ENCODE assay signal across 8 cellular contexts in genomic region chr22:37197451-37198289, GRCh38. TPM values are rescaled to one million over a fixed set of nuclear protein-coding genes. Genes with fewer than 3 reads are reported as not detected.
DNase-seq lines count a peak whose midpoint lies in the region; ATAC-seq and TF ChIP-seq lines count a peak whose summit lies in the region.

No MANE protein-coding gene starts in this region.

- CTCF ChIA-PET in PC-3 (lab: Charles Lee): interaction anchor here (0.6 to 0.7 kb wide), 3 partner anchors 57 to 342 kb away, joined by 3 read pairs; no protein-coding TSS in a partner anchor

- peak overlapping the region; percentile 95 for H3K9ac ChIP-seq in PC-3 (ENCODE audit: low read length)

- H3K4me2 ChIP-seq in PC-3 (ENCODE audit: low read length): peak overlapping the region; percentile 94

- H2AFZ ChIP-seq in PC-3 (ENCODE audit: low read length): no peak overlapping the region

- H3K4me3 ChIP-seq in GM12865 (ENCODE audit: low read depth, low read length): peak overlapping the region; percentile 82
- H3K4me3 ChIP-seq in PC-3 (ENCODE audit: low read length): peak overlapping the region; percentile 69; the same call in 1 of the 2 replicates
- peak overlapping the region in 54 of 59 donors; percentile 59 to 90 (median 78) for H3K4me3 ChIP-seq in dorsolateral prefrontal cortex

- ATAC-seq in PC-3: peak; percentile 35
- ATAC-seq in GM19467 (IDR thresholded peaks at IDR 0.05; ENCODE audit: unreplicated experiment): no peak
- no peak for ATAC-seq in GM18867 (IDR thresholded peaks at IDR 0.05; ENCODE audit: unreplicated experiment)

- H3K27me3 ChIP-seq in PC-3 (ENCODE audit: low read length): no peaks in the 10 kb centered on the region
- H3K27me3 ChIP-seq in dorsolateral prefrontal cortex: no peaks in the 10 kb centered on the region

- H4K20me1 ChIP-seq in PC-3 (ENCODE audit: low read length): no peaks in the 10 kb centered on the region

- H3F3A ChIP-seq in PC-3 (ENCODE audit: low read length, unreplicated experiment): no peaks in the 10 kb centered on the region

- intact Hi-C loops in PC-3 (cut with micrococcal nuclease) (loop anchor here (2.0 to 10.0 kb wide), 2 partner anchors 123 to 211 kb away; no protein-coding TSS in a partner anchor), dorsolateral prefrontal cortex (cut with DNase I) (loop anchor here (2.0 to 10.0 kb wide), 4 partner anchors 120 to 420 kb away; partner anchors contain the start of genes IFT27 (in 1 of the 2), MPST (in 1 of the 2) and TST (in 1 of the 2))

- no peaks in the 10 kb centered on the region for H3K79me2 ChIP-seq in PC-3 (ENCODE audit: low read length)

- DNase-seq in GM12865 (ENCODE audit: low read depth) (no peak), PC-3 (peak; percentile 92), dorsolateral prefrontal cortex (peak in 2 of 10 donors; percentile 39 to 41), myocyte (ENCODE audit: low read depth) (peak; percentile 76), NCI-H510A (lab: John Stamatoyannopoulos, UW) (no peak), OCI-M2 (lab: John Stamatoyannopoulos, UW; ENCODE audit: unreplicated experiment) (no peak)

- H3K27ac ChIP-seq in PC-3 (ENCODE audit: low read length) (peak overlapping the region; percentile 97), dorsolateral prefrontal cortex (peak overlapping the region; percentile 84 to 99 (median 96))

- H3K9me2 ChIP-seq in PC-3 (replicated peaks; ENCODE audit: low read length): no peaks in the 10 kb centered on the region

- no peaks in the 10 kb centered on the region for H3K9me3 ChIP-seq in PC-3 (ENCODE audit: low read length)

- POLR2A ChIA-PET in PC-3 (lab: Charles Lee; ENCODE audit: unreplicated experiment): no interaction called here

- H3K4me1 ChIP-seq in PC-3 (ENCODE audit: insufficient read depth, low read length): peaks cover 40% of the 10 kb centered on the region

- H3K36me3 ChIP-seq in PC-3 (ENCODE audit: low read depth, low read length): no peaks in the 10 kb centered on the region

- TF ChIP-seq CTCF in GM12865 (IDR thresholded peaks at IDR 0.05; ENCODE audit: insufficient read depth, low read depth, low read length, missing control alignments) (no peak), PC-3 (conservative IDR thresholded peaks at IDR 0.05; ENCODE audit: low read depth, low read length) (no peak), dorsolateral prefrontal cortex (IDR thresholded peaks at IDR 0.05 in 54 of 56, conservative IDR thresholded peaks at IDR 0.05 in 2 of 56; ENCODE audit: low read depth in 1 of 56, partially characterized antibody in 56 of 56) (no peak)

- no TSS peak for BruUV-seq in PC-3 (replicated peaks; lab: Mats Ljungman, UMichigan)

RNA-seq across cellular contexts. Expression of gene C1QTNF6, which starts 9.6 kb away (rescaled TPM):
- 3.8 and 5.5 TPM in 2 replicates for total RNA-seq in PC-3 (2014; rRNA removed)
- total RNA-seq in dorsolateral prefrontal cortex: 10 to 100 TPM in 15 of 120 experiments, 1 to 10 TPM in 105; 2.4 to 17.3 (median 5.8) TPM
- total RNA-seq in myocyte: 3.7 and 3.8 TPM in 2 replicates
- polyA plus RNA-seq in myocyte (2012): 6.5 TPM

RNA-seq across cellular contexts. Expression of gene SSTR3, which starts 14.6 kb away (rescaled TPM):
- total RNA-seq in PC-3 (2014; rRNA removed) (0.55 TPM in 1 of 2 replicates, not detected in the other), dorsolateral prefrontal cortex (10 to 100 TPM in 104 of 120 experiments, 1 to 10 TPM in 16; 2.8 to 26.3 (median 13.6) TPM), myocyte (not detected in 2 replicates)
- polyA plus RNA-seq in myocyte (2012): not detected

RNA-seq across cellular contexts. Expression of gene RAC2, which starts 46.4 kb away (rescaled TPM):
- total RNA-seq in PC-3 (2014; rRNA removed) (50.5 and 54.5 TPM in 2 replicates), dorsolateral prefrontal cortex (10 to 100 TPM in 7 of 120 experiments, 1 to 10 TPM in 113; 1.2 to 18.5 (median 4.7) TPM), myocyte (not detected in 2 replicates)
- not detected for polyA plus RNA-seq in myocyte (2012)

RNA-seq across cellular contexts. Expression of gene IL2RB, which starts 48.0 kb away (rescaled TPM):
- total RNA-seq in PC-3 (2014; rRNA removed) (not detected in 2 replicates), dorsolateral prefrontal cortex (1 to 10 TPM in 7 of 120 experiments, under 1 TPM in 58, not detected in 55; 0.10 to 1.6 (median 0.37) TPM), myocyte (not detected in 2 replicates)
- not detected for polyA plus RNA-seq in myocyte (2012)

Comparison
In these comparisons a context has a peak if more than half of its experiments do, and no peak if none do; other contexts are left out.
1. DNase-seq: peak in PC-3 (single experiment) and myocyte (single experiment); none in GM12865 (single experiment), NCI-H510A (single experiment) and OCI-M2 (single experiment).
2. Peak in every context shown above with its lines, with median percentiles within 50 percentile points of each other: H3K4me3 ChIP-seq.